Comparison of ENCODE assay signal across 26 cellular contexts in the genomic region with DNA sequence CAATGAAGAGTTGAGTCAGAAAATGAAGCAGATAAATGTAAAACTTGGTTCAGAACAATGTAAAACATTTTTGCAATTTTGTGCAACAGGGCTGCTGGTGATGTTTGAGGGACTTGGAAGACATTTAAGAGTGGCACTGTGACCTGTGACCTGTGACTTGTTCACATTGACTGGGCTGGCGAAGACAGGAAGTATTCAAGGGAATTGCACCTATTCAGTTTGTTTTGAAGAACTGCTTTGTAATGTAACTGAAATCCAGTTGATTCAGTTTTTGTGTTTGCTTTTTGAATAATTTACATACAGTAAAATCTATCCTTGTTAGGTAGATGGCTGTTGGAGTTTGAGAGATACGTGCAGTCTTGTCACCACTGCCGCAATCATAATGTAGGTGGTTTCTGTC. TPM values are rescaled to one million over a fixed set of nuclear protein-coding genes. Genes with fewer than 3 reads are reported as not detected.
DNase-seq lines count a peak whose midpoint lies in the region; ATAC-seq and TF ChIP-seq lines count a peak whose summit lies in the region.
"Had no signal": no experiment of that assay in that cellular context is flagged by ENCODE, and none has a peak within 500 bp of the region (broad histone marks: within the 10 kb centered on the region; RNA-seq: fewer than 3 reads in every experiment).

No MANE protein-coding gene starts in this region.

- DNase-seq in activated CD4-positive, alpha-beta T cell treated with anti-CD3 and anti-CD28 coated beads, Interleukin-2, amount 10 ng/mL, durations not matched to agents 24 days and 14 days, result peak; percentile 44
- DNase-seq in activated CD4-positive, alpha-beta T cell treated with anti-CD3 and anti-CD28 coated beads for 36 hours, result no peak
- DNase-seq in NCI-H526 (lab: John Stamatoyannopoulos, UW) (peak; percentile 74), UCSD-AML1 (lab: John Stamatoyannopoulos, UW; ENCODE audit: unreplicated experiment) (no peak), SHP77 treated with DMSO at 0.1 percent for 48 hours (lab: John Stamatoyannopoulos, UW) (no peak)
- no peak for DNase-seq in central memory CD8-positive, alpha-beta T cell (ENCODE audit: low spot score in 2 of 2)
- DNase-seq in activated naive CD4-positive, alpha-beta T cell treated with anti-CD3 and anti-CD28 coated beads, Interleukin-2, amount 50 U/mL, for 72 hours (ENCODE audit: low spot score in 2 of 2), result no peak
- DNase-seq: activated naive CD4-positive, alpha-beta T cell treated with anti-CD3 and anti-CD28 coated beads for 36 hours; activated T-cell treated with anti-CD3 and anti-CD28 coated beads, Interleukin-2, amount 50 U/mL, for 72 hours; AML-193; CD8-positive, alpha-beta T cell; effector memory CD4-positive, alpha-beta T cell; KBM-7; lower lobe of right lung; NCI-H146; NCI-H446 treated with DMSO at 0.1 percent for 48 hours; Peyer's patch; spleen; stimulated activated CD4-positive, alpha-beta T cell treated with anti-CD3 and anti-CD28 coated beads, Interleukin-2, amount 100 ng/mL, for 48 hours; T-cell; upper lobe of left lung had no signal

- H3K27ac Mint-ChIP-seq in activated CD4-positive, alpha-beta T cell treated with anti-CD3 and anti-CD28 coated beads, Interleukin-2, amount 10 ng/mL, durations not matched to agents 24 days and 14 days, result no peak overlapping the region
- no peak overlapping the region for H3K27ac Mint-ChIP-seq in activated CD4-positive, alpha-beta T cell treated with anti-CD3 and anti-CD28 coated beads for 36 hours
- peak overlapping the region; percentile 42 for H3K27ac Mint-ChIP-seq in central memory CD8-positive, alpha-beta T cell (ENCODE audit: low read depth)
- no peak overlapping the region for H3K27ac Mint-ChIP-seq in activated naive CD4-positive, alpha-beta T cell treated with anti-CD3 and anti-CD28 coated beads, Interleukin-2, amount 50 U/mL, for 72 hours
- H3K27ac Mint-ChIP-seq: activated naive CD4-positive, alpha-beta T cell treated with anti-CD3 and anti-CD28 coated beads for 36 hours; activated T-cell treated with anti-CD3 and anti-CD28 coated beads, Interleukin-2, amount 50 U/mL, for 72 hours; CD8-positive, alpha-beta T cell; T-cell had no signal

- no peak overlapping the region for H3K4me3 ChIP-seq in neutrophil (ENCODE audit: low read depth in 1 of 2, low read length in 1 of 2)
- H3K4me3 ChIP-seq: A549, lower lobe of right lung, Peyer's patch, spleen, upper lobe of left lung had no signal

- H3K27me3 Mint-ChIP-seq in activated CD4-positive, alpha-beta T cell treated with anti-CD3 and anti-CD28 coated beads, Interleukin-2, amount 10 ng/mL, durations not matched to agents 24 days and 14 days, result no peaks in the 10 kb centered on the region
- H3K27me3 Mint-ChIP-seq in activated CD4-positive, alpha-beta T cell treated with anti-CD3 and anti-CD28 coated beads for 36 hours, result no peaks in the 10 kb centered on the region
- no peaks in the 10 kb centered on the region for H3K27me3 Mint-ChIP-seq in central memory CD8-positive, alpha-beta T cell
- H3K27me3 Mint-ChIP-seq: T-cell had no signal

- H3K27me3 ChIP-seq in neutrophil, result no peaks in the 10 kb centered on the region
- H3K27me3 ChIP-seq: Peyer's patch, spleen, upper lobe of left lung had no signal

- no peak for ATAC-seq in activated CD4-positive, alpha-beta T cell treated with anti-CD3 and anti-CD28 coated beads for 36 hours
- no peak for ATAC-seq in central memory CD8-positive, alpha-beta T cell (replicated peaks; ENCODE audit: extremely low read depth, poor library complexity, severe bottlenecking)
- no peak for ATAC-seq in activated naive CD4-positive, alpha-beta T cell treated with anti-CD3 and anti-CD28 coated beads, Interleukin-2, amount 50 U/mL, for 72 hours
- ATAC-seq: A549; activated T-cell treated with anti-CD3 and anti-CD28 coated beads, Interleukin-2, amount 50 U/mL, for 72 hours; CD8-positive, alpha-beta T cell; HCT116; lower lobe of right lung; T-cell had no signal

- POLR2A ChIA-PET in activated CD4-positive, alpha-beta T cell treated with anti-CD3 and anti-CD28 coated beads for 36 hours (lab: Charles Lee), result no interaction called here

- H3K36me3 Mint-ChIP-seq in activated CD4-positive, alpha-beta T cell treated with anti-CD3 and anti-CD28 coated beads, Interleukin-2, amount 10 ng/mL, durations not matched to agents 24 days and 14 days (ENCODE audit: low read depth), result peaks cover 27% of the 10 kb centered on the region
- peaks cover 4% of the 10 kb centered on the region for H3K36me3 Mint-ChIP-seq in activated CD4-positive, alpha-beta T cell treated with anti-CD3 and anti-CD28 coated beads for 36 hours (ENCODE audit: low read depth)
- no peaks in the 10 kb centered on the region for H3K36me3 Mint-ChIP-seq in central memory CD8-positive, alpha-beta T cell (ENCODE audit: insufficient read depth)
- H3K36me3 Mint-ChIP-seq in activated naive CD4-positive, alpha-beta T cell treated with anti-CD3 and anti-CD28 coated beads, Interleukin-2, amount 50 U/mL, for 72 hours, result peaks cover 0 to 5% of the 10 kb centered on the region in 2 donors

- peak overlapping the region; percentile 58 for H3K27ac ChIP-seq in neutrophil
- H3K27ac ChIP-seq: A549, lower lobe of right lung, parathyroid adenoma, Peyer's patch, upper lobe of left lung had no signal

- H3K9me3 Mint-ChIP-seq in activated CD4-positive, alpha-beta T cell treated with anti-CD3 and anti-CD28 coated beads, Interleukin-2, amount 10 ng/mL, durations not matched to agents 24 days and 14 days, result no peaks in the 10 kb centered on the region
- no peaks in the 10 kb centered on the region for H3K9me3 Mint-ChIP-seq in activated CD4-positive, alpha-beta T cell treated with anti-CD3 and anti-CD28 coated beads for 36 hours (ENCODE audit: low read depth)
- H3K9me3 Mint-ChIP-seq in central memory CD8-positive, alpha-beta T cell, result no peaks in the 10 kb centered on the region
- peaks cover 0 to 4% of the 10 kb centered on the region in 2 donors for H3K9me3 Mint-ChIP-seq in activated naive CD4-positive, alpha-beta T cell treated with anti-CD3 and anti-CD28 coated beads, Interleukin-2, amount 50 U/mL, for 72 hours
- H3K9me3 Mint-ChIP-seq: activated naive CD4-positive, alpha-beta T cell treated with anti-CD3 and anti-CD28 coated beads for 36 hours; CD8-positive, alpha-beta T cell; T-cell had no signal

- H3K9me3 ChIP-seq in neutrophil, result no peaks in the 10 kb centered on the region
- H3K9me3 ChIP-seq: A549, lower lobe of right lung, Peyer's patch, spleen, upper lobe of left lung had no signal

- peaks cover 17 to 29% of the 10 kb centered on the region in 2 experiments for H3K4me1 ChIP-seq in neutrophil (ENCODE audit: control insufficient read depth in 1 of 2, insufficient read depth in 1 of 2, low read depth in 1 of 2, low read length in 1 of 2)
- H3K4me1 ChIP-seq: A549, lower lobe of right lung, parathyroid adenoma, Peyer's patch had no signal

- TF ChIP-seq CTCF in neutrophil (IDR thresholded peaks at IDR 0.05), result no peak

- CTCF ChIA-PET in activated CD4-positive, alpha-beta T cell treated with anti-CD3 and anti-CD28 coated beads for 36 hours (lab: Charles Lee), result no interaction called here

- peaks cover 31% of the 10 kb centered on the region for H3K4me1 Mint-ChIP-seq in activated CD4-positive, alpha-beta T cell treated with anti-CD3 and anti-CD28 coated beads, Interleukin-2, amount 10 ng/mL, durations not matched to agents 24 days and 14 days
- H3K4me1 Mint-ChIP-seq in activated CD4-positive, alpha-beta T cell treated with anti-CD3 and anti-CD28 coated beads for 36 hours, result peaks cover 20% of the 10 kb centered on the region
- H3K4me1 Mint-ChIP-seq in central memory CD8-positive, alpha-beta T cell, result peaks cover 35% of the 10 kb centered on the region

- no peak overlapping the region for H3K4me3 Mint-ChIP-seq in activated CD4-positive, alpha-beta T cell treated with anti-CD3 and anti-CD28 coated beads, Interleukin-2, amount 10 ng/mL, durations not matched to agents 24 days and 14 days
- no peak overlapping the region for H3K4me3 Mint-ChIP-seq in activated CD4-positive, alpha-beta T cell treated with anti-CD3 and anti-CD28 coated beads for 36 hours
- H3K4me3 Mint-ChIP-seq in central memory CD8-positive, alpha-beta T cell, result no peak overlapping the region
- H3K4me3 Mint-ChIP-seq: activated naive CD4-positive, alpha-beta T cell treated with anti-CD3 and anti-CD28 coated beads for 36 hours; activated T-cell treated with anti-CD3 and anti-CD28 coated beads, Interleukin-2, amount 50 U/mL, for 72 hours; CD8-positive, alpha-beta T cell; T-cell had no signal

- intact Hi-C loops in activated CD4-positive, alpha-beta T cell treated with anti-CD3 and anti-CD28 coated beads, Interleukin-2, amount 10 ng/mL, durations not matched to agents 24 days and 14 days (cut with micrococcal nuclease), result no loop called here
- intact Hi-C loops in activated CD4-positive, alpha-beta T cell treated with anti-CD3 and anti-CD28 coated beads for 36 hours (cut with DNase I, micrococcal nuclease), result no loop called here

- no peaks in the 10 kb centered on the region for H3K36me3 ChIP-seq in neutrophil
- H3K36me3 ChIP-seq: lower lobe of right lung, Peyer's patch, spleen, upper lobe of left lung had no signal

RNA-seq across cellular contexts. Expression of gene MCTP2, which starts 35.4 kb away (rescaled TPM):
- 49.8 and 58.9 TPM in 2 replicates for total RNA-seq in activated CD4-positive, alpha-beta T cell treated with anti-CD3 and anti-CD28 coated beads, Interleukin-2, amount 10 ng/mL, durations not matched to agents 24 days and 14 days
- 10 to 100 TPM; 25.2 to 27.8 TPM for total RNA-seq in activated CD4-positive, alpha-beta T cell treated with anti-CD3 and anti-CD28 coated beads for 36 hours
- 10 to 100 TPM; 31.4 to 48.2 TPM for total RNA-seq in activated naive CD4-positive, alpha-beta T cell treated with anti-CD3 and anti-CD28 coated beads, Interleukin-2, amount 50 U/mL, for 72 hours
- total RNA-seq: G401 had no signal

Comparison
In these comparisons a context has a peak if more than half of its experiments do, and no peak if none do; other contexts are left out.
1. DNase-seq: peak in activated CD4-positive, alpha-beta T cell treated with anti-CD3 and anti-CD28 coated beads, Interleukin-2, amount 10 ng/mL, durations not matched to agents 24 days and 14 days (single experiment) and NCI-H526 (2 of 2); none in activated CD4-positive, alpha-beta T cell treated with anti-CD3 and anti-CD28 coated beads for 36 hours (single experiment), central memory CD8-positive, alpha-beta T cell (0 of 2), activated naive CD4-positive, alpha-beta T cell treated with anti-CD3 and anti-CD28 coated beads, Interleukin-2, amount 50 U/mL, for 72 hours (0 of 2), UCSD-AML1 (single experiment) and SHP77 treated with DMSO at 0.1 percent for 48 hours (single experiment).